8 cellular contexts compared by ENCODE assay signal in genomic region chr1:26723013-26723991, GRCh38. TPM values are rescaled to one million over a fixed set of nuclear protein-coding genes. Genes with fewer than 3 reads are reported as not detected.
DNase-seq lines count a peak whose midpoint lies in the region; ATAC-seq and TF ChIP-seq lines count a peak whose summit lies in the region.

No MANE protein-coding gene starts in this region.

- no peak overlapping the region for H2AFZ ChIP-seq in hepatocyte

- peak overlapping the region; percentile 64 for H3K4me2 ChIP-seq in hepatocyte

- peak; percentile 99 for DNase-seq in DMS 273 (lab: John Stamatoyannopoulos, UW; ENCODE audit: unreplicated experiment)
- peak; percentile 97 for DNase-seq in M059J (ENCODE audit: low read depth)
- peak; percentile 20 to 58 for DNase-seq in SW 1271 (lab: John Stamatoyannopoulos, UW)
- peak; percentile 91 for DNase-seq in hepatocyte (ENCODE audit: low spot score)
- DNase-seq in psoas muscle = peak; percentile 77 to 84

- WGBS in hepatocyte (ENCODE audit: low lambda C conversion rate, missing lambda C conversion rate) = 18% methylated on average over 19 of the region's 19 CpGs
- WGBS in psoas muscle, 3 donors = 3 to 5% (median 4%) methylated on average over 19 of the region's 19 CpGs

- TF ChIP-seq CTCF in brain (conservative IDR thresholded peaks at IDR 0.05) (no peak), hepatocyte (IDR thresholded peaks at IDR 0.05; ENCODE audit: poor library complexity) (no peak), psoas muscle (IDR thresholded peaks at IDR 0.05) (no peak)

- peak overlapping the region; percentile 72 for H3K27ac ChIP-seq in hepatocyte
- H3K27ac ChIP-seq in psoas muscle = peak overlapping the region; percentile 54

- ATAC-seq in psoas muscle (peak; percentile 87 to 89 (median 88)), HG03354 (IDR thresholded peaks at IDR 0.05; ENCODE audit: poor library complexity, severe bottlenecking, unreplicated experiment) (no peak), GM18511 (IDR thresholded peaks at IDR 0.05; ENCODE audit: unreplicated experiment) (no peak)

- H3K79me2 ChIP-seq in hepatocyte = peaks cover 99% of the 10 kb centered on the region

- peaks cover 92% of the 10 kb centered on the region for H3K4me1 Mint-ChIP-seq in brain

- H3K27ac Mint-ChIP-seq in brain = peak overlapping the region; percentile 78 to 96 (median 87)

- H3K4me3 ChIP-seq in hepatocyte = no peak overlapping the region
- peak overlapping the region; percentile 20 for H3K4me3 ChIP-seq in psoas muscle

- no peaks in the 10 kb centered on the region for H3K27me3 Mint-ChIP-seq in brain

- H3K36me3 ChIP-seq in hepatocyte (replicated peaks; ENCODE audit: insufficient read depth, low read depth) (no peaks in the 10 kb centered on the region), psoas muscle (ENCODE audit: insufficient read depth in 1 of 2, low read depth in 1 of 2) (peaks cover 0 to 6% of the 10 kb centered on the region in 2 donors)

- no peaks in the 10 kb centered on the region for H3K9me2 ChIP-seq in hepatocyte (replicated peaks; ENCODE audit: insufficient read depth)

- peaks cover 100% of the 10 kb centered on the region for H4K20me1 ChIP-seq in hepatocyte (ENCODE audit: insufficient read depth, poor library complexity, severe bottlenecking)

- H3K4me3 Mint-ChIP-seq in brain = peak overlapping the region; percentile 67 to 76 (median 75)

- H3K36me3 Mint-ChIP-seq in brain = peaks cover 29% of the 10 kb centered on the region

- H3K27me3 ChIP-seq in hepatocyte (no peaks in the 10 kb centered on the region), psoas muscle (ENCODE audit: insufficient read depth in 3 of 3, low read length in 2 of 3) (no peaks in the 10 kb centered on the region)

- no peaks in the 10 kb centered on the region for H3K9me3 ChIP-seq in hepatocyte (ENCODE audit: low read depth)
- H3K9me3 ChIP-seq in psoas muscle = no peaks in the 10 kb centered on the region

- H3K4me1 ChIP-seq in hepatocyte (ENCODE audit: insufficient read depth) (peaks cover 36% of the 10 kb centered on the region), psoas muscle (peaks cover 73% of the 10 kb centered on the region)

- no peaks in the 10 kb centered on the region for H3K9me3 Mint-ChIP-seq in brain

- intact Hi-C loops in psoas muscle (cut with DNase I) = loop anchor here in 1 of 2 donors (2.0 kb wide), 1 partner anchor 65 kb away; no protein-coding TSS in a partner anchor

RNA-seq across cellular contexts. Expression of gene ARID1A, which starts 27.5 kb away (rescaled TPM):
- 18.1 and 26.2 TPM in 2 replicates for total RNA-seq in M059J (2014; rRNA removed; shearing (Covaris generic))
- polyA plus RNA-seq in brain (ENCODE audit: insufficient read depth, low read depth, low replicate concordance) (61.7 TPM), hepatocyte (26.6 and 27.9 TPM in 2 replicates), psoas muscle (10 to 100 TPM in 2 of 3 donors, 1 to 10 TPM in 1; 8.8 to 20.8 (median 12.9) TPM)
- total RNA-seq in hepatocyte (32.3 and 35.8 TPM in 2 replicates), psoas muscle (10 to 100 TPM; 32.2 to 44.4 (median 39.6) TPM)

Comparison
In these comparisons a context has a peak if more than half of its experiments do, and no peak if none do; other contexts are left out.
1. DNase-seq: peak in every context shown above with its lines; median percentile 99 in DMS 273; 97 in M059J; 91 in hepatocyte; 80 in psoas muscle; 39 in SW 1271.
2. ATAC-seq: peak in psoas muscle (4 of 4); none in HG03354 (single experiment) and GM18511 (single experiment).